In the genomic region with DNA sequence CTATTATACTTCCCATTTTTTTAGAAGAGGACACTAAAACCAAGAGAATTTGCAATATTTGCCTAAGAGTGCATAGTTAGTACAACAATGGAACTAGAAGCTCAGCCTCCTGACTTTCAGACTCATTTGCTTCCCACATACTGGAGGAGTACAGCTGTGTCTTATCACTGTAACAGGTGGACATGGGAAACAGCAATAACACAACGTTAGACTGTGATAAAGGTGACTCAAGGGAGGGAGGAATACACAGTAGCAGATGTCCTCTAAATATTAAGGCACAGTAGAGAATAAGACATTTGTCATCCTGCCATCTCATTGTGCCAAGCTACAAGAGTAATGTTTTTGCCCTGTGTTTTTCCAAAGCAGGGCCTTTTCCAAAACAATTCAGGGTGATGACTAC, we compare ENCODE assay signal across 1 cellular context.
A peak's percentile ranks its signal among the peaks of the same experiment; 100 is the strongest.
TF ChIP-seq lines count a peak whose summit lies in the region.

No MANE protein-coding gene starts in this region.

TF ChIP-seq in K562, 482 proteins besides CTCF, POLR2A, EP300 and RAD21 (continued from another document and continues in another):
- TF ChIP-seq ZNF431 (CRISPR knock-in tag; IDR thresholded peaks at IDR 0.05) (no peak), TRIM25 (IDR thresholded peaks at IDR 0.05; ENCODE audit: borderline replicate concordance) (no peak), ZBTB8A (IDR thresholded peaks at IDR 0.05; ENCODE audit: partially characterized antibody) (no peak), SMARCC2 (IDR thresholded peaks at IDR 0.05; ENCODE audit: low read depth) (peak; percentile 75; the same call in 1 of the 2 replicates), TGIF2 (CRISPR knock-in tag; IDR thresholded peaks at IDR 0.05) (no peak), CBFA2T2 (conservative IDR thresholded peaks at IDR 0.05) (peak; percentile 99), HNRNPK (IDR thresholded peaks at IDR 0.05; ENCODE audit: low read depth, low read length, poor library complexity, severe bottlenecking) (no peak), HMG20A (CRISPR knock-in tag; conservative IDR thresholded peaks at IDR 0.05) (no peak), ZFX (CRISPR knock-in tag; IDR thresholded peaks at IDR 0.05) (no peak), ZNF311 (CRISPR knock-in tag; IDR thresholded peaks at IDR 0.05) (no peak), DLX4 (CRISPR knock-in tag; IDR thresholded peaks at IDR 0.05) (no peak), MAX (CRISPR knock-in tag; IDR thresholded peaks at IDR 0.05) (no peak), MEF2D (tag; conservative IDR thresholded peaks at IDR 0.05; ENCODE audit: low read depth) (no peak; the same call in 1 of the 2 replicates), ZNF324 (CRISPR knock-in tag; IDR thresholded peaks at IDR 0.05) (no peak), ILF3 (IDR thresholded peaks at IDR 0.05; ENCODE audit: borderline replicate concordance) (peak; percentile 64; the same call in 1 of the 2 replicates), ELF1 (tag; IDR thresholded peaks at IDR 0.05) (no peak), SPI1 (IDR thresholded peaks at IDR 0.05; ENCODE audit: borderline replicate concordance, low read depth, low read length) (no peak), ZBTB17 (CRISPR knock-in tag; IDR thresholded peaks at IDR 0.05) (no peak), ZNF217 (CRISPR knock-in tag; IDR thresholded peaks at IDR 0.05) (no peak), SRF (CRISPR knock-in tag; IDR thresholded peaks at IDR 0.05) (no peak), AFF4 (CRISPR knock-in tag; IDR thresholded peaks at IDR 0.05) (peak; percentile 32; the same call in 1 of the 2 replicates), ZNF197 (CRISPR knock-in tag; IDR thresholded peaks at IDR 0.05; ENCODE audit: low read depth) (no peak), RFX1 (IDR thresholded peaks at IDR 0.05) (no peak), THRAP3 (IDR thresholded peaks at IDR 0.05; ENCODE audit: borderline replicate concordance) (no peak), RBM15 (IDR thresholded peaks at IDR 0.05; ENCODE audit: insufficient read depth, low read length) (no peak), RHOXF2B (CRISPR knock-in tag; conservative IDR thresholded peaks at IDR 0.05) (no peak), LCOR (CRISPR knock-in tag; IDR thresholded peaks at IDR 0.05) (peak; percentile 76; the same call in 1 of the 2 replicates), CSDE1 (IDR thresholded peaks at IDR 0.05) (no peak), ZNF764 (CRISPR knock-in tag; IDR thresholded peaks at IDR 0.05; ENCODE audit: low read depth) (no peak), ZNF780A (CRISPR knock-in tag; IDR thresholded peaks at IDR 0.05) (no peak), RFX5 (IDR thresholded peaks at IDR 0.05; ENCODE audit: low read depth, low read length) (no peak), BRF2 (IDR thresholded peaks at IDR 0.05; ENCODE audit: borderline replicate concordance, insufficient read depth, insufficient read length) (no peak), TFAM (CRISPR knock-in tag; conservative IDR thresholded peaks at IDR 0.05) (no peak), NFIC (IDR thresholded peaks at IDR 0.05) (peak; percentile 94), ZFP1 (CRISPR knock-in tag; IDR thresholded peaks at IDR 0.05) (no peak), MCM5 (IDR thresholded peaks at IDR 0.05; ENCODE audit: low read depth) (no peak), FOXA1 (IDR thresholded peaks at IDR 0.05; ENCODE audit: borderline replicate concordance) (no peak), TAF9B (IDR thresholded peaks at IDR 0.05; ENCODE audit: partially characterized antibody) (peak; percentile 78), KLF16 (IDR thresholded peaks at IDR 0.05) (peak; percentile 92), CCAR2 (IDR thresholded peaks at IDR 0.05; ENCODE audit: low read depth, low read length) (no peak)
- TF ChIP-seq, protein P1, sequence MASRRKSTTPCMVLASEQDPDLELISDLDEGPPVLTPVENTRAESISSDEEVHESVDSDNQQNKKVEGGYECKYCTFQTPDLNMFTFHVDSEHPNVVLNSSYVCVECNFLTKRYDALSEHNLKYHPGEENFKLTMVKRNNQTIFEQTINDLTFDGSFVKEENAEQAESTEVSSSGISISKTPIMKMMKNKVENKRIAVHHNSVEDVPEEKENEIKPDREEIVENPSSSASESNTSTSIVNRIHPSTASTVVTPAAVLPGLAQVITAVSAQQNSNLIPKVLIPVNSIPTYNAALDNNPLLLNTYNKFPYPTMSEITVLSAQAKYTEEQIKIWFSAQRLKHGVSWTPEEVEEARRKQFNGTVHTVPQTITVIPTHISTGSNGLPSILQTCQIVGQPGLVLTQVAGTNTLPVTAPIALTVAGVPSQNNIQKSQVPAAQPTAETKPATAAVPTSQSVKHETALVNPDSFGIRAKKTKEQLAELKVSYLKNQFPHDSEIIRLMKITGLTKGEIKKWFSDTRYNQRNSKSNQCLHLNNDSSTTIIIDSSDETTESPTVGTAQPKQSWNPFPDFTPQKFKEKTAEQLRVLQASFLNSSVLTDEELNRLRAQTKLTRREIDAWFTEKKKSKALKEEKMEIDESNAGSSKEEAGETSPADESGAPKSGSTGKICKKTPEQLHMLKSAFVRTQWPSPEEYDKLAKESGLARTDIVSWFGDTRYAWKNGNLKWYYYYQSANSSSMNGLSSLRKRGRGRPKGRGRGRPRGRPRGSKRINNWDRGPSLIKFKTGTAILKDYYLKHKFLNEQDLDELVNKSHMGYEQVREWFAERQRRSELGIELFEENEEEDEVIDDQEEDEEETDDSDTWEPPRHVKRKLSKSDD (conservative IDR thresholded peaks at IDR 0.05; ENCODE audit: low read length), result no peak
- TF ChIP-seq, protein P2, sequence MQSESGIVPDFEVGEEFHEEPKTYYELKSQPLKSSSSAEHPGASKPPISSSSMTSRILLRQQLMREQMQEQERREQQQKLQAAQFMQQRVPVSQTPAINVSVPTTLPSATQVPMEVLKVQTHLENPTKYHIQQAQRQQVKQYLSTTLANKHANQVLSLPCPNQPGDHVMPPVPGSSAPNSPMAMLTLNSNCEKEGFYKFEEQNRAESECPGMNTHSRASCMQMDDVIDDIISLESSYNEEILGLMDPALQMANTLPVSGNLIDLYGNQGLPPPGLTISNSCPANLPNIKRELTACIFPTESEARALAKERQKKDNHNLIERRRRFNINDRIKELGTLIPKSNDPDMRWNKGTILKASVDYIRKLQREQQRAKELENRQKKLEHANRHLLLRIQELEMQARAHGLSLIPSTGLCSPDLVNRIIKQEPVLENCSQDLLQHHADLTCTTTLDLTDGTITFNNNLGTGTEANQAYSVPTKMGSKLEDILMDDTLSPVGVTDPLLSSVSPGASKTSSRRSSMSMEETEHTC (IDR thresholded peaks at IDR 0.05), result no peak
- TF ChIP-seq, protein P3, sequence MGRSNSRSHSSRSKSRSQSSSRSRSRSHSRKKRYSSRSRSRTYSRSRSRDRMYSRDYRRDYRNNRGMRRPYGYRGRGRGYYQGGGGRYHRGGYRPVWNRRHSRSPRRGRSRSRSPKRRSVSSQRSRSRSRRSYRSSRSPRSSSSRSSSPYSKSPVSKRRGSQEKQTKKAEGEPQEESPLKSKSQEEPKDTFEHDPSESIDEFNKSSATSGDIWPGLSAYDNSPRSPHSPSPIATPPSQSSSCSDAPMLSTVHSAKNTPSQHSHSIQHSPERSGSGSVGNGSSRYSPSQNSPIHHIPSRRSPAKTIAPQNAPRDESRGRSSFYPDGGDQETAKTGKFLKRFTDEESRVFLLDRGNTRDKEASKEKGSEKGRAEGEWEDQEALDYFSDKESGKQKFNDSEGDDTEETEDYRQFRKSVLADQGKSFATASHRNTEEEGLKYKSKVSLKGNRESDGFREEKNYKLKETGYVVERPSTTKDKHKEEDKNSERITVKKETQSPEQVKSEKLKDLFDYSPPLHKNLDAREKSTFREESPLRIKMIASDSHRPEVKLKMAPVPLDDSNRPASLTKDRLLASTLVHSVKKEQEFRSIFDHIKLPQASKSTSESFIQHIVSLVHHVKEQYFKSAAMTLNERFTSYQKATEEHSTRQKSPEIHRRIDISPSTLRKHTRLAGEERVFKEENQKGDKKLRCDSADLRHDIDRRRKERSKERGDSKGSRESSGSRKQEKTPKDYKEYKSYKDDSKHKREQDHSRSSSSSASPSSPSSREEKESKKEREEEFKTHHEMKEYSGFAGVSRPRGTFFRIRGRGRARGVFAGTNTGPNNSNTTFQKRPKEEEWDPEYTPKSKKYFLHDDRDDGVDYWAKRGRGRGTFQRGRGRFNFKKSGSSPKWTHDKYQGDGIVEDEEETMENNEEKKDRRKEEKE (IDR thresholded peaks at IDR 0.05; ENCODE audit: borderline replicate concordance in 1 of 2, control insufficient read depth in 1 of 2, low read depth in 2 of 2, low read length in 1 of 2), result no peak
- TF ChIP-seq, protein P4, sequence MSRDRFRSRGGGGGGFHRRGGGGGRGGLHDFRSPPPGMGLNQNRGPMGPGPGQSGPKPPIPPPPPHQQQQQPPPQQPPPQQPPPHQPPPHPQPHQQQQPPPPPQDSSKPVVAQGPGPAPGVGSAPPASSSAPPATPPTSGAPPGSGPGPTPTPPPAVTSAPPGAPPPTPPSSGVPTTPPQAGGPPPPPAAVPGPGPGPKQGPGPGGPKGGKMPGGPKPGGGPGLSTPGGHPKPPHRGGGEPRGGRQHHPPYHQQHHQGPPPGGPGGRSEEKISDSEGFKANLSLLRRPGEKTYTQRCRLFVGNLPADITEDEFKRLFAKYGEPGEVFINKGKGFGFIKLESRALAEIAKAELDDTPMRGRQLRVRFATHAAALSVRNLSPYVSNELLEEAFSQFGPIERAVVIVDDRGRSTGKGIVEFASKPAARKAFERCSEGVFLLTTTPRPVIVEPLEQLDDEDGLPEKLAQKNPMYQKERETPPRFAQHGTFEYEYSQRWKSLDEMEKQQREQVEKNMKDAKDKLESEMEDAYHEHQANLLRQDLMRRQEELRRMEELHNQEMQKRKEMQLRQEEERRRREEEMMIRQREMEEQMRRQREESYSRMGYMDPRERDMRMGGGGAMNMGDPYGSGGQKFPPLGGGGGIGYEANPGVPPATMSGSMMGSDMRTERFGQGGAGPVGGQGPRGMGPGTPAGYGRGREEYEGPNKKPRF (IDR thresholded peaks at IDR 0.05; ENCODE audit: low read depth, low read length), result no peak
- TF ChIP-seq, protein P5, sequence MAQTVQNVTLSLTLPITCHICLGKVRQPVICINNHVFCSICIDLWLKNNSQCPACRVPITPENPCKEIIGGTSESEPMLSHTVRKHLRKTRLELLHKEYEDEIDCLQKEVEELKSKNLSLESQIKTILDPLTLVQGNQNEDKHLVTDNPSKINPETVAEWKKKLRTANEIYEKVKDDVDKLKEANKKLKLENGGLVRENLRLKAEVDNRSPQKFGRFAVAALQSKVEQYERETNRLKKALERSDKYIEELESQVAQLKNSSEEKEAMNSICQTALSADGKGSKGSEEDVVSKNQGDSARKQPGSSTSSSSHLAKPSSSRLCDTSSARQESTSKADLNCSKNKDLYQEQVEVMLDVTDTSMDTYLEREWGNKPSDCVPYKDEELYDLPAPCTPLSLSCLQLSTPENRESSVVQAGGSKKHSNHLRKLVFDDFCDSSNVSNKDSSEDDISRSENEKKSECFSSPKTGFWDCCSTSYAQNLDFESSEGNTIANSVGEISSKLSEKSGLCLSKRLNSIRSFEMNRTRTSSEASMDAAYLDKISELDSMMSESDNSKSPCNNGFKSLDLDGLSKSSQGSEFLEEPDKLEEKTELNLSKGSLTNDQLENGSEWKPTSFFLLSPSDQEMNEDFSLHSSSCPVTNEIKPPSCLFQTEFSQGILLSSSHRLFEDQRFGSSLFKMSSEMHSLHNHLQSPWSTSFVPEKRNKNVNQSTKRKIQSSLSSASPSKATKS (CRISPR knock-in tag; IDR thresholded peaks at IDR 0.05), result no peak
